In genomic region chr7:30074422-30075030, GRCh38 we compare ENCODE assay signal across 8 cellular contexts. TPM values are rescaled to one million over a fixed set of nuclear protein-coding genes. Genes with fewer than 3 reads are reported as not detected.
DNase-seq lines count a peak whose midpoint lies in the region; ATAC-seq and TF ChIP-seq lines count a peak whose summit lies in the region.

No MANE protein-coding gene starts in this region.

- no peaks in the 10 kb centered on the region for H3K27me3 Mint-ChIP-seq in CD8-positive, alpha-beta memory T cell

- H3K4me1 ChIP-seq in heart left ventricle, result peaks cover 0 to 6% (median 0%) of the 10 kb centered on the region in 12 donors
- peaks cover 0 to 3% of the 10 kb centered on the region in 2 donors for H3K4me1 ChIP-seq in ascending aorta
- H3K4me1 ChIP-seq in mesendoderm (ENCODE audit: control insufficient read depth, low read depth, low read length), result no peaks in the 10 kb centered on the region
- H3K4me1 ChIP-seq in CD8-positive, alpha-beta memory T cell (ENCODE audit: insufficient read depth, low read length), result no peaks in the 10 kb centered on the region

- H3K4me2 ChIP-seq in mesendoderm (ENCODE audit: low read length), result no peak overlapping the region

- H2AK5ac ChIP-seq in mesendoderm (ENCODE audit: low read length), result no peak overlapping the region

- no peaks in the 10 kb centered on the region for H3K79me1 ChIP-seq in mesendoderm (ENCODE audit: low read length)

- no peak overlapping the region for H3K4ac ChIP-seq in mesendoderm (ENCODE audit: low read depth, low read length)

- TF ChIP-seq CTCF in heart left ventricle (IDR thresholded peaks at IDR 0.05) (peak in 11 of 12 donors; percentile 18 to 57 (median 38)), ascending aorta (IDR thresholded peaks at IDR 0.05) (peak in 2 of 3 experiments; percentile 23 to 33)

- H3K9me3 Mint-ChIP-seq in CD8-positive, alpha-beta memory T cell, result no peaks in the 10 kb centered on the region

- H2BK120ac ChIP-seq in mesendoderm (ENCODE audit: low read depth, low read length), result no peak overlapping the region

- H3K79me2 ChIP-seq in mesendoderm (ENCODE audit: control insufficient read depth, insufficient read depth, low read length), result no peaks in the 10 kb centered on the region

- peaks cover 0 to 32% (median 16%) of the 10 kb centered on the region in 9 donors for H3K36me3 ChIP-seq in heart left ventricle
- H3K36me3 ChIP-seq in ascending aorta, result peaks cover 0 to 17% of the 10 kb centered on the region in 2 donors
- H3K36me3 ChIP-seq in mesendoderm (ENCODE audit: control insufficient read depth, insufficient read depth, low read length), result peaks cover 4% of the 10 kb centered on the region
- H3K36me3 ChIP-seq in CD8-positive, alpha-beta memory T cell (ENCODE audit: insufficient read depth, low read length), result peaks cover 6% of the 10 kb centered on the region

- no peaks in the 10 kb centered on the region for H3K9me3 ChIP-seq in heart left ventricle
- no peaks in the 10 kb centered on the region for H3K9me3 ChIP-seq in ascending aorta
- no peaks in the 10 kb centered on the region for H3K9me3 ChIP-seq in CD8-positive, alpha-beta memory T cell (ENCODE audit: low read length)

- DNase-seq in heart left ventricle, result no peak
- no peak for DNase-seq in left ventricle myocardium superior
- DNase-seq in NCI-H2107 (lab: John Stamatoyannopoulos, UW), result peak; percentile 15
- no peak for DNase-seq in ascending aorta (ENCODE audit: low spot score in 2 of 2)
- DNase-seq in mesendoderm, result peak; percentile 60
- no peak for DNase-seq in globus pallidus (ENCODE audit: low spot score)
- no peak for DNase-seq in CD8-positive, alpha-beta memory T cell

- H2BK15ac ChIP-seq in mesendoderm (replicated peaks; ENCODE audit: low read depth), result no peak overlapping the region

- H4K8ac ChIP-seq in mesendoderm (ENCODE audit: low read depth, low read length), result no peak overlapping the region

- POLR2A ChIA-PET in CD8-positive, alpha-beta memory T cell (lab: Charles Lee), result no interaction called here

- H3K27me3 ChIP-seq in heart left ventricle, result no peaks in the 10 kb centered on the region
- no peaks in the 10 kb centered on the region for H3K27me3 ChIP-seq in ascending aorta
- no peaks in the 10 kb centered on the region for H3K27me3 ChIP-seq in mesendoderm (ENCODE audit: insufficient read depth, low read length, poor library complexity)
- H3K27me3 ChIP-seq in CD8-positive, alpha-beta memory T cell (ENCODE audit: insufficient read depth, low read length, poor library complexity, severe bottlenecking), result no peaks in the 10 kb centered on the region

- no peak overlapping the region for H3K18ac ChIP-seq in mesendoderm (ENCODE audit: low read length)

- intact Hi-C loops in heart left ventricle (cut with DNase I) (loop anchor here in 1 of 10 donors (10.0 kb wide), 1 partner anchor 330 kb away; no protein-coding TSS in a partner anchor), left ventricle myocardium superior (cut with micrococcal nuclease) (no loop called here), ascending aorta (cut with DNase I) (no loop called here)

- H4K5ac ChIP-seq in mesendoderm (ENCODE audit: low read length), result no peak overlapping the region

- H3K4me3 ChIP-seq in heart left ventricle (no peak overlapping the region), ascending aorta (no peak overlapping the region), mesendoderm (ENCODE audit: low read length) (no peak overlapping the region)
- no peak overlapping the region for H3K4me3 ChIP-seq in CD8-positive, alpha-beta memory T cell (ENCODE audit: low read length)

- WGBS in heart left ventricle, 4 donors, result 23 to 39% (median 32%) methylated on average over 1 of the region's 1 CpG
- no CpG with 5 or more reads among the region's 1 CpG for WGBS in mesendoderm (ENCODE audit: extremely low coverage, insufficient coverage, low lambda C conversion rate)

- CTCF ChIA-PET in CD8-positive, alpha-beta memory T cell (lab: Charles Lee), result interaction anchor here (1.5 to 4.5 kb wide), 2 partner anchors 11 to 12 kb away, joined by 6 to 20 read pairs; no protein-coding TSS in a partner anchor

- peaks cover 0 to 38% (median 21%) of the 10 kb centered on the region in 3 donors for H3K36me3 Mint-ChIP-seq in CD8-positive, alpha-beta memory T cell

- H3K9ac ChIP-seq in mesendoderm (ENCODE audit: low read length), result no peak overlapping the region

- TF ChIP-seq POLR2A in heart left ventricle (IDR thresholded peaks at IDR 0.05), result no peak

- peaks cover 0 to 3% (median 0%) of the 10 kb centered on the region in 3 donors for H3K4me1 Mint-ChIP-seq in CD8-positive, alpha-beta memory T cell

- H2BK5ac ChIP-seq in mesendoderm (ENCODE audit: low read length), result no peak overlapping the region

- H3K27ac ChIP-seq in heart left ventricle (no peak overlapping the region), ascending aorta (no peak overlapping the region), mesendoderm (ENCODE audit: low read depth, low read length) (no peak overlapping the region)
- H3K27ac ChIP-seq in CD8-positive, alpha-beta memory T cell (ENCODE audit: low read depth, low read length), result no peak overlapping the region

- ATAC-seq in heart left ventricle, result peak in 1 of 4 donors; percentile 34
- no peak for ATAC-seq in left ventricle myocardium superior
- no peak for ATAC-seq in HG03108 (IDR thresholded peaks at IDR 0.05; ENCODE audit: unreplicated experiment)

- H3K27ac Mint-ChIP-seq in CD8-positive, alpha-beta memory T cell, result no peak overlapping the region

- no peak overlapping the region for H3K4me3 Mint-ChIP-seq in CD8-positive, alpha-beta memory T cell

- H3K56ac ChIP-seq in mesendoderm (ENCODE audit: low read length), result no peak overlapping the region

- H3K23ac ChIP-seq in mesendoderm (ENCODE audit: low read length), result no peak overlapping the region

RNA-seq across cellular contexts. Expression of gene PLEKHA8, which starts 46.3 kb away (rescaled TPM):
- total RNA-seq in heart left ventricle (1 to 10 TPM; 1.9 to 6.8 (median 4.4) TPM), left ventricle myocardium superior (3.4 TPM), ascending aorta (4.8 TPM)
- 1 to 10 TPM; 1.5 to 2.8 TPM for polyA plus RNA-seq in heart left ventricle
- 24.9 TPM for polyA plus RNA-seq in mesendoderm (2013, experiment 1 of 2)
- 24.8 TPM for polyA plus RNA-seq in mesendoderm (2013, experiment 2 of 2)
- 1 to 10 TPM; 9.0 to 10.0 TPM for total RNA-seq in CD8-positive, alpha-beta memory T cell
- 3.7 TPM for polyA plus RNA-seq in CD8-positive, alpha-beta memory T cell

RNA-seq across cellular contexts. Expression of gene FKBP14, which starts 48.0 kb away (rescaled TPM):
- total RNA-seq in heart left ventricle (10 to 100 TPM in 7 of 9 donors, 1 to 10 TPM in 2; 4.4 to 19.0 (median 14.2) TPM), left ventricle myocardium superior (12.8 TPM), ascending aorta (7.3 TPM)
- polyA plus RNA-seq in heart left ventricle, result 10 to 100 TPM in 1 of 2 donors, 1 to 10 TPM in 1; 2.5 to 10.8 TPM
- polyA plus RNA-seq in mesendoderm (2013, experiment 1 of 2), result 36.4 TPM
- 35.2 TPM for polyA plus RNA-seq in mesendoderm (2013, experiment 2 of 2)
- total RNA-seq in CD8-positive, alpha-beta memory T cell, result 1 to 10 TPM; 4.1 to 4.6 TPM
- 1.2 TPM for polyA plus RNA-seq in CD8-positive, alpha-beta memory T cell

Comparison
In these comparisons a context has a peak if more than half of its experiments do, and no peak if none do; other contexts are left out.
1. DNase-seq: peak in NCI-H2107 (single experiment) and mesendoderm (single experiment); none in heart left ventricle (0 of 5), left ventricle myocardium superior (single experiment), ascending aorta (0 of 2), globus pallidus (single experiment) and CD8-positive, alpha-beta memory T cell (0 of 5).